In genomic region chr1:11934295-11935039, GRCh38 we compare ENCODE assay signal across 8 cellular contexts. TPM values are rescaled to one million over a fixed set of nuclear protein-coding genes. Genes with fewer than 3 reads are reported as not detected.
DNase-seq lines count a peak whose midpoint lies in the region; TF ChIP-seq lines count a peak whose summit lies in the region.

Gene PLOD1 (plus strand): TSS chr1:11934717. CDS start chr1:11934780, 63 bp downstream.

- WGBS in trophoblast cell (ENCODE audit: extremely low coverage, insufficient coverage, insufficient read length): no CpG with 5 or more reads among the region's 54 CpGs

- H2AFZ ChIP-seq in trophoblast cell (ENCODE audit: insufficient read depth, low read length, poor library complexity): peak within 1 kb of the TSS; percentile 94

- H3K18ac ChIP-seq in trophoblast cell (ENCODE audit: low read length): peak within 1 kb of the TSS; percentile 98

- H2AK5ac ChIP-seq in trophoblast cell (ENCODE audit: low read length): peak within 1 kb of the TSS; percentile 92

- H2BK12ac ChIP-seq in trophoblast cell (ENCODE audit: low read length): peak within 1 kb of the TSS; percentile 91

- no peaks in the 10 kb centered on the region for H3K9me3 ChIP-seq in cardiac muscle cell (ENCODE audit: low read depth)
- H3K9me3 ChIP-seq in trophoblast cell (ENCODE audit: insufficient read depth, low read depth, low read length): no peaks in the 10 kb centered on the region
- no peaks in the 10 kb centered on the region for H3K9me3 ChIP-seq in tibial artery

- H3K4me1 ChIP-seq in cardiac muscle cell (ENCODE audit: low read depth) (peaks cover 25% of the 10 kb centered on the region), trophoblast cell (ENCODE audit: control insufficient read depth in 1 of 2, insufficient read depth in 2 of 2, low read length in 2 of 2) (peaks cover 17 to 19% of the 10 kb centered on the region in 2 experiments), tibial artery (peaks cover 0 to 54% (median 41%) of the 10 kb centered on the region in 4 donors)

- H3K23ac ChIP-seq in trophoblast cell (ENCODE audit: low read length): no peak within 1 kb of the TSS

- H3K4ac ChIP-seq in trophoblast cell (ENCODE audit: low read depth, low read length): peak within 1 kb of the TSS; percentile 87

- H4K12ac ChIP-seq in trophoblast cell (ENCODE audit: low read depth, low read length): peak within 1 kb of the TSS; percentile 95

- H3K27me3 ChIP-seq in GM06990 (replicated peaks; ENCODE audit: control insufficient read depth, insufficient read depth, low read length) (no peaks in the 10 kb centered on the region), cardiac muscle cell (no peaks in the 10 kb centered on the region), trophoblast cell (ENCODE audit: insufficient read depth, low read length) (no peaks in the 10 kb centered on the region), tibial artery (no peaks in the 10 kb centered on the region)

- peak within 1 kb of the TSS; percentile 97 for H4K8ac ChIP-seq in trophoblast cell (ENCODE audit: low read depth, low read length)

- peak within 1 kb of the TSS; percentile 98 for H3K27ac ChIP-seq in cardiac muscle cell
- peak within 1 kb of the TSS; percentile 86 for H3K27ac ChIP-seq in trophoblast cell (ENCODE audit: low read depth, low read length)
- peak within 1 kb of the TSS; percentile 81 to 87 for H3K27ac ChIP-seq in tibial artery

- H3K4me2 ChIP-seq in trophoblast cell (ENCODE audit: low read length): peak within 1 kb of the TSS; percentile 60

- peak within 1 kb of the TSS; percentile 82 for H3K9ac ChIP-seq in trophoblast cell (ENCODE audit: low read length)

- H4K91ac ChIP-seq in trophoblast cell (ENCODE audit: low read depth, low read length): peak within 1 kb of the TSS; percentile 98

- H3K36me3 ChIP-seq in GM06990 (ENCODE audit: control insufficient read depth, insufficient read depth, low read length) (no peaks in the 10 kb centered on the region; the same call in none of the 2 replicates), cardiac muscle cell (no peaks in the 10 kb centered on the region), trophoblast cell (ENCODE audit: control insufficient read depth in 1 of 2, insufficient read depth in 2 of 2, low read length in 2 of 2) (peaks cover 5 to 9% of the 10 kb centered on the region in 2 experiments), tibial artery (no peaks in the 10 kb centered on the region)

- peak; percentile 93 for DNase-seq in GM06990 (ENCODE audit: extremely low read depth, insufficient read length)
- DNase-seq in HFF-Myc (ENCODE audit: extremely low read depth, low read depth): no peak
- peak; percentile 87 for DNase-seq in NAMALWA (ENCODE audit: low spot score)
- peak; percentile 77 for DNase-seq in SW480 (ENCODE audit: low spot score)
- peak; percentile 74 for DNase-seq in activated naive CD8-positive, alpha-beta T cell treated with anti-CD3 and anti-CD28 coated beads, Interleukin-2, amount 50 U/mL, for 16 hours (ENCODE audit: low read depth, low spot score)
- DNase-seq in cardiac muscle cell (ENCODE audit: low read depth in 1 of 2, low spot score in 1 of 2): peak; percentile 94 to 96
- peak; percentile 66 to 80 for DNase-seq in trophoblast cell
- peak; percentile 88 to 96 for DNase-seq in tibial artery

- peak within 1 kb of the TSS; percentile 85 for H2BK5ac ChIP-seq in trophoblast cell (ENCODE audit: low read depth, low read length, poor library complexity)

- H3K79me1 ChIP-seq in trophoblast cell (ENCODE audit: low read length): peaks cover 14% of the 10 kb centered on the region

- intact Hi-C loops in tibial artery (cut with DNase I; ENCODE audit: low total_unique reads): no loop called here

- peak within 1 kb of the TSS; percentile 99 for H3K14ac ChIP-seq in trophoblast cell (ENCODE audit: low read length)

- peak within 1 kb of the TSS; percentile 86 for H2BK120ac ChIP-seq in trophoblast cell (ENCODE audit: insufficient read depth, low read length, poor library complexity)

- H3K79me2 ChIP-seq in trophoblast cell (ENCODE audit: control insufficient read depth, insufficient read depth, low read length, poor library complexity): peaks cover 10% of the 10 kb centered on the region

- H3K4me3 ChIP-seq in GM06990 (replicated peaks; ENCODE audit: low read depth, low read length) (peak within 1 kb of the TSS; percentile 89), HFF-Myc (replicated peaks; ENCODE audit: low read depth, low read length) (peak within 1 kb of the TSS; percentile 82), cardiac muscle cell (peak within 1 kb of the TSS; percentile 45), trophoblast cell (ENCODE audit: low read depth, low read length) (peak within 1 kb of the TSS; percentile 87), tibial artery (peak within 1 kb of the TSS; percentile 58 to 80)

- TF ChIP-seq CTCF in GM06990 (IDR thresholded peaks at IDR 0.05; ENCODE audit: insufficient read depth, low read length, poor library complexity, severe bottlenecking) (no peak), HFF-Myc (IDR thresholded peaks at IDR 0.05; ENCODE audit: low read depth, low read length, missing control alignments) (no peak), cardiac muscle cell (IDR thresholded peaks at IDR 0.05; ENCODE audit: low read depth, low read length) (no peak), tibial artery (IDR thresholded peaks at IDR 0.05) (no peak)

RNA-seq across cellular contexts. Expression of gene PLOD1, which starts in this region (rescaled TPM):
- total RNA-seq in cardiac muscle cell: 158 and 185 TPM in 2 replicates
- polyA plus RNA-seq in cardiac muscle cell: 149 and 167 TPM in 2 replicates
- polyA plus RNA-seq in trophoblast cell (2013): 109 and 118 TPM in 2 replicates
